7 cellular contexts compared by ENCODE assay signal in the genomic region with DNA sequence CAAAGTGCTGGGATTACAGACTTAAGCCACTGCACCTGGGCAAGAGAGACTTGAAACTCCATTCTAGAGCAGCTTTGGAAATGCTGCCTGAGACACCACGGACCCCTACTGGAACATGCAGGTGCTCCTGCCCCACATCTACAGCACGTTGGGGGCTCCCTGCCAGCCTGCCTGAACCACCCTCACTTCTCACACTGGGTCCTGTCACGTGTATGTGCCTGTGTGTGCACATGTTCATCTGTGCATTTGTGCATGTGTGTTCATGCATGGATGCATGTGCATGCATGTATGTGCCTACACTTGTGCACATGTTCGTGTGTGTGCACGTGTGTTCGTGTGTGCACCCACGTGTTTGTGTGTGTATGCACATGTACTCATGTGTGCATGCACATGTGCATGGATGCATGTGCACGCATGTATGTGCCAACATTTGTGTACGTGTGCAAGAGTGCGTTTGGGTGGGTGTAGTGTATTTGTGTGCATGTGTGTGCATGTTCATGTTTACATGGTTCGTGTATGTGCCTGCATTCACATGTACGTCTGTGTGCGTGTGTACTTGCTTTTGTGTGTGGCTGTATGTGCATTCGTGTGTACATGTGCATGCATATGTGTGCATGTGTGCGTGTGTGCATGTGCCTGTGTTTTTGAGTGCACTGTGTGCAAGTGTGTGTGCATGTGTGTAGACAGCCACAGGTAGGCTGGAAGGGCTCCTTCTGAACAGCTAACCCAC.
DNase-seq lines count a peak whose midpoint lies in the region; ATAC-seq, FAIRE-seq and TF ChIP-seq lines count a peak whose summit lies in the region.
"Not testable (repeated sequence)": the region's sequence is repeated elsewhere in the genome, so short reads cannot be mapped to it uniquely, and the experiment has no call there.

No MANE protein-coding gene starts in this region.

- DNase-seq in GM12892 (ENCODE audit: insufficient read length); astrocyte (ENCODE audit: low read depth); endodermal cell: not testable (repeated sequence)
- DNase-seq in lower lobe of right lung (peak; percentile 30), posterior vena cava (ENCODE audit: low spot score) (peak; percentile 58), spleen (peak; percentile 72)

- H3K27ac ChIP-seq in astrocyte (ENCODE audit: low read depth, low read length); endodermal cell (ENCODE audit: low read depth, low read length); lower lobe of right lung; spleen: not testable (repeated sequence)

- H2AFZ ChIP-seq in astrocyte (ENCODE audit: low read depth, low read length) = not testable (repeated sequence)

- H3K36me3 ChIP-seq in astrocyte (ENCODE audit: insufficient read depth, low read length); endodermal cell (ENCODE audit: control insufficient read depth, insufficient read depth, low read length); lower lobe of right lung; spleen: not testable (repeated sequence)

- not testable (repeated sequence) for H3K27me3 ChIP-seq in astrocyte (ENCODE audit: insufficient read depth, low read length); endodermal cell (ENCODE audit: control insufficient read depth, insufficient read depth, low read length, poor library complexity, severe bottlenecking); lower lobe of right lung (ENCODE audit: low read depth); spleen (replicated peaks in 1 of 7)

- H3K9me3 Mint-ChIP-seq in astrocyte (ENCODE audit: unreplicated experiment) = not testable (repeated sequence)
- H3K9me3 Mint-ChIP-seq in endodermal cell = peaks cover 39% of the 10 kb centered on the region

- H3K36me3 Mint-ChIP-seq in astrocyte (ENCODE audit: low read depth, unreplicated experiment); endodermal cell (ENCODE audit: low read depth): not testable (repeated sequence)

- not testable (repeated sequence) for H4K20me1 ChIP-seq in astrocyte (ENCODE audit: insufficient read depth, low read length)

- intact Hi-C loops in lower lobe of right lung (cut with DNase I); posterior vena cava (cut with DNase I); spleen (cut with DNase I; ENCODE audit: low total_unique reads): not testable (repeated sequence)

- not testable (repeated sequence) for H3K4me3 Mint-ChIP-seq in astrocyte (ENCODE audit: unreplicated experiment); endodermal cell

- not testable (repeated sequence) for H3K4me1 ChIP-seq in astrocyte (ENCODE audit: insufficient read depth, low read length); endodermal cell (ENCODE audit: control insufficient read depth, insufficient read depth, low read length); lower lobe of right lung; spleen

- not testable (repeated sequence) for H3K4me2 ChIP-seq in astrocyte (ENCODE audit: low read length)

- ATAC-seq in lower lobe of right lung = not testable (repeated sequence)

- not testable (repeated sequence) for TF ChIP-seq POLR2A in GM12892 (IDR thresholded peaks at IDR 0.05; ENCODE audit: low read depth, low read length); spleen (IDR thresholded peaks at IDR 0.05)

- not testable (repeated sequence) for H3K9ac ChIP-seq in astrocyte (ENCODE audit: low read length); endodermal cell (ENCODE audit: extremely low read depth, low read length, poor library complexity, severe bottlenecking)

- H3K9me3 ChIP-seq in astrocyte (ENCODE audit: insufficient read depth, low read depth, low read length); endodermal cell (ENCODE audit: control insufficient read depth, low read length); lower lobe of right lung: not testable (repeated sequence)
- H3K9me3 ChIP-seq in iPS-18c (ENCODE audit: control insufficient read depth, insufficient read depth, low read length) (peaks cover 20% of the 10 kb centered on the region), spleen (peaks cover 0 to 80% (median 44%) of the 10 kb centered on the region in 8 donors)

- 71 to 76% methylated on average over 9 to 15 of the region's 15 CpGs for WGBS in endodermal cell (ENCODE audit: insufficient coverage in 1 of 2, insufficient read length in 1 of 2), 2 experiments
- WGBS in spleen, 5 donors = 74 to 82% (median 80%) methylated on average over 15 of the region's 15 CpGs

- not testable (repeated sequence) for TF ChIP-seq CTCF in astrocyte (IDR thresholded peaks at IDR 0.05; ENCODE audit: insufficient read depth, low read depth, low read length); endodermal cell (conservative IDR thresholded peaks at IDR 0.05); lower lobe of right lung (IDR thresholded peaks at IDR 0.05); spleen (IDR thresholded peaks at IDR 0.05 in 8 of 11, conservative IDR thresholded peaks at IDR 0.05 in 3 of 11)

- FAIRE-seq in GM12892 (lab: Jason Lieb, UNC) = peak; percentile 81
- FAIRE-seq in astrocyte (lab: Jason Lieb, UNC) = peak; percentile 26

- H3K4me1 Mint-ChIP-seq in astrocyte (ENCODE audit: low read depth, unreplicated experiment); endodermal cell: not testable (repeated sequence)

- H3K4me3 ChIP-seq in astrocyte (ENCODE audit: insufficient read depth, low read depth, low read length); lower lobe of right lung; spleen: not testable (repeated sequence)
- H3K4me3 ChIP-seq in endodermal cell (ENCODE audit: low read length) (peak overlapping the region; percentile 22), iPS-18c (ENCODE audit: insufficient read depth, low read depth, low read length) (peak overlapping the region; percentile 34; the same call in 1 of the 2 replicates)

- not testable (repeated sequence) for H3K27ac Mint-ChIP-seq in astrocyte (ENCODE audit: unreplicated experiment); endodermal cell

- H3K27me3 Mint-ChIP-seq in astrocyte (ENCODE audit: low read depth, unreplicated experiment); endodermal cell (ENCODE audit: insufficient read depth): not testable (repeated sequence)

- H3K79me2 ChIP-seq in astrocyte (ENCODE audit: insufficient read depth, low read length) = not testable (repeated sequence)
